In genomic region chr2:96700086-96700485, GRCh38 we compare ENCODE assay signal across 36 cellular contexts. TPM values are rescaled to one million over a fixed set of nuclear protein-coding genes. Genes with fewer than 3 reads are reported as not detected.
"Had no signal": no experiment of that assay in that cellular context is flagged by ENCODE, and none has a peak within 500 bp of the region (broad histone marks: within the 10 kb centered on the region; RNA-seq: fewer than 3 reads in every experiment).

No MANE protein-coding gene starts in this region.

- H3K9me3 ChIP-seq: colonic mucosa, gastrocnemius medialis, heart left ventricle, neutrophil, pancreas, right lobe of liver, suprapubic skin, transverse colon, upper lobe of right lung, uterus had no signal

- H3K27me3 Mint-ChIP-seq: dendritic cell treated with granulocyte-macrophage colony-stimulating factor and Interleukin-4, amounts not matched to agents 40 ng/mL and 50 ng/mL, for 4 days; naive thymus-derived CD8-positive, alpha-beta T cell; progenitor cell of endocrine pancreas; stimulated activated naive CD8-positive, alpha-beta T cell treated with anti-CD3 and anti-CD28 coated beads, Interleukin-15, amount 100 ng/mL, for 72 hours had no signal

- H3K4me3 ChIP-seq: colonic mucosa, gastrocnemius medialis, heart left ventricle, hepatocyte, lung, pancreas, right lobe of liver, smooth muscle cell, suprapubic skin, transverse colon, upper lobe of right lung, uterus had no signal

- DNase-seq: colonic mucosa; effector CD8-positive, alpha-beta T cell; foreskin fibroblast; gastrocnemius medialis; heart left ventricle; kidney; mesenchymal stem cell; midbrain; naive thymus-derived CD8-positive, alpha-beta T cell; nephron progenitor cell; right lobe of liver; stimulated activated CD4-positive, alpha-beta T cell treated with anti-CD3 and anti-CD28 coated beads, Interleukin-12 subunit alpha, Interleukin-12 subunit beta, amount 100 ng/mL, for 4 hours; stimulated activated CD4-positive, alpha-beta T cell treated with anti-CD3 and anti-CD28 coated beads, Interleukin-1b, Interleukin-23, amount 100 ng/mL, for 48 hours; stimulated activated CD4-positive, alpha-beta T cell treated with anti-CD3 and anti-CD28 coated beads, Interleukin-4, amount 100 ng/mL, for 1 hour; stimulated activated CD8-positive, alpha-beta memory T cell treated with anti-CD3 and anti-CD28 coated beads, Interleukin-4, amount 100 ng/mL, for 48 hours; stimulated activated naive CD4-positive, alpha-beta T cell; stimulated activated naive CD8-positive, alpha-beta T cell treated with anti-CD3 and anti-CD28 coated beads, Interleukin-15, amount 100 ng/mL, for 72 hours; transverse colon; upper lobe of right lung; uterus had no signal

- H3K36me3 ChIP-seq: colonic mucosa, pancreas, transverse colon, uterus had no signal

- H2AFZ ChIP-seq: hepatocyte had no signal

- H3K4me1 ChIP-seq: colonic mucosa, gastrocnemius medialis, heart left ventricle, pancreas, right lobe of liver, transverse colon, upper lobe of right lung, uterus had no signal

- H3K9me3 Mint-ChIP-seq: dendritic cell treated with granulocyte-macrophage colony-stimulating factor and Interleukin-4, amounts not matched to agents 40 ng/mL and 50 ng/mL, for 4 days; endodermal cell; naive thymus-derived CD8-positive, alpha-beta T cell; nephron progenitor cell; stimulated activated naive CD8-positive, alpha-beta T cell treated with anti-CD3 and anti-CD28 coated beads, Interleukin-15, amount 100 ng/mL, for 72 hours had no signal

- FAIRE-seq: kidney, pancreas had no signal

- H3K4me1 Mint-ChIP-seq: stimulated activated naive CD8-positive, alpha-beta T cell treated with anti-CD3 and anti-CD28 coated beads, Interleukin-15, amount 100 ng/mL, for 72 hours had no signal

- H3K27ac ChIP-seq: colonic mucosa, epithelial cell of prostate, gastrocnemius medialis, heart left ventricle, hepatocyte, neutrophil, pancreas, right lobe of liver, suprapubic skin, transverse colon, upper lobe of right lung, uterus had no signal

- ATAC-seq: esophagus mucosa; gastrocnemius medialis; heart left ventricle; left lobe of liver; naive thymus-derived CD8-positive, alpha-beta T cell; right lobe of liver; stimulated activated naive CD8-positive, alpha-beta T cell treated with anti-CD3 and anti-CD28 coated beads, Interleukin-15, amount 100 ng/mL, for 72 hours; upper lobe of right lung had no signal

- H3K27ac Mint-ChIP-seq: dendritic cell treated with granulocyte-macrophage colony-stimulating factor and Interleukin-4, amounts not matched to agents 40 ng/mL and 50 ng/mL, for 4 days; endodermal cell; nephron progenitor cell; progenitor cell of endocrine pancreas had no signal

- H3K4me2 ChIP-seq: hepatocyte, smooth muscle cell had no signal

- H3K27me3 ChIP-seq: colonic mucosa, gastrocnemius medialis, heart left ventricle, hepatocyte, neutrophil, pancreas, right lobe of liver, suprapubic skin, transverse colon, upper lobe of right lung, uterus had no signal

- H3K4me3 Mint-ChIP-seq: dendritic cell treated with granulocyte-macrophage colony-stimulating factor and Interleukin-4, amounts not matched to agents 40 ng/mL and 50 ng/mL, for 4 days; endodermal cell; naive thymus-derived CD8-positive, alpha-beta T cell; nephron progenitor cell; stimulated activated naive CD8-positive, alpha-beta T cell treated with anti-CD3 and anti-CD28 coated beads, Interleukin-15, amount 100 ng/mL, for 72 hours had no signal

RNA-seq across cellular contexts. Expression of gene FER1L5, which starts 57.5 kb away (rescaled TPM):
- total RNA-seq: colonic mucosa; gastrocnemius medialis; glomerular endothelial cell; myocyte; naive thymus-derived CD8-positive, alpha-beta T cell; omental fat pad; right lobe of liver; smooth muscle cell; suprapubic skin; transverse colon had no signal
- polyA plus RNA-seq: liver, smooth muscle cell had no signal
